18 cellular contexts compared by ENCODE assay signal in genomic region chr1:242083742-242084141, GRCh38.
DNase-seq lines count a peak whose midpoint lies in the region; ATAC-seq and TF ChIP-seq lines count a peak whose summit lies in the region.
"Had no signal": no experiment of that assay in that cellular context is flagged by ENCODE, and none has a peak within 500 bp of the region (broad histone marks: within the 10 kb centered on the region; RNA-seq: fewer than 3 reads in every experiment).

No MANE protein-coding gene starts in this region.

- no peaks in the 10 kb centered on the region for H3K9me3 ChIP-seq in left ventricle myocardium inferior (replicated peaks)
- H3K9me3 ChIP-seq in MM.1S (replicated peaks; ENCODE audit: insufficient read depth, low read length), result no peaks in the 10 kb centered on the region
- H3K9me3 ChIP-seq: A549; BLaER1 treated with 17β-estradiol and CSF1 and Interleukin-3, amounts not matched to agents 10 nM and 100 nM; Caco-2 had no signal

- no peak overlapping the region for H2AFZ ChIP-seq in MM.1S (ENCODE audit: low read length)

- DNase-seq in Right ventricle myocardium inferior (ENCODE audit: missing footprints) (no peak), Right ventricle myocardium superior (no peak), left ventricle myocardium inferior (no peak), left cardiac atrium (no peak), MM.1S (peak; percentile 4), NCI-H69 (lab: John Stamatoyannopoulos, UW) (peak; percentile 30), left colon (no peak)
- DNase-seq: AML-193; Caco-2; Calu3; CD4-positive, alpha-beta T cell; CD8-positive, alpha-beta T cell; DMS79 treated with DMSO at 0.1 percent for 48 hours; GF-D8 had no signal

- no peaks in the 10 kb centered on the region for H3K79me2 ChIP-seq in MM.1S (ENCODE audit: low read length)

- H3F3A ChIP-seq in MM.1S (ENCODE audit: insufficient read depth, low read length), result no peaks in the 10 kb centered on the region

- no peaks in the 10 kb centered on the region for H3K36me3 ChIP-seq in left ventricle myocardium inferior
- no peaks in the 10 kb centered on the region for H3K36me3 ChIP-seq in MM.1S (replicated peaks; ENCODE audit: insufficient read depth, low read length)
- H3K36me3 ChIP-seq: BLaER1 treated with 17β-estradiol and CSF1 and Interleukin-3, amounts not matched to agents 10 nM and 100 nM had no signal

- H3K4me1 ChIP-seq in left ventricle myocardium inferior (no peaks in the 10 kb centered on the region), MM.1S (ENCODE audit: low read length) (no peaks in the 10 kb centered on the region)
- H3K4me1 ChIP-seq: A549; BLaER1 treated with 17β-estradiol and CSF1 and Interleukin-3, amounts not matched to agents 10 nM and 100 nM; Caco-2 had no signal

- H3K27ac ChIP-seq in left ventricle myocardium inferior (replicated peaks) (peak overlapping the region; percentile 68), MM.1S (ENCODE audit: low read length) (no peak overlapping the region)
- H3K27ac ChIP-seq: 22Rv1; A549; BLaER1 treated with 17β-estradiol and CSF1 and Interleukin-3, amounts not matched to agents 10 nM and 100 nM; C4-2B had no signal

- no peaks in the 10 kb centered on the region for H3K27me3 ChIP-seq in left ventricle myocardium inferior (ENCODE audit: low read depth)
- H3K27me3 ChIP-seq in MM.1S (replicated peaks; ENCODE audit: insufficient read depth, low read length), result no peaks in the 10 kb centered on the region
- H3K27me3 ChIP-seq: BLaER1 treated with 17β-estradiol and CSF1 and Interleukin-3, amounts not matched to agents 10 nM and 100 nM had no signal

- H3K9ac ChIP-seq in MM.1S (ENCODE audit: low read length), result no peak overlapping the region
- H3K9ac ChIP-seq: BLaER1 treated with 17β-estradiol and CSF1 and Interleukin-3, amounts not matched to agents 10 nM and 100 nM had no signal

- no peaks in the 10 kb centered on the region for H3K9me2 ChIP-seq in MM.1S (replicated peaks; ENCODE audit: insufficient read depth, low read length)

- no peaks in the 10 kb centered on the region for H4K20me1 ChIP-seq in MM.1S (ENCODE audit: insufficient read depth, low read length)
- H4K20me1 ChIP-seq: BLaER1 treated with 17β-estradiol and CSF1 and Interleukin-3, amounts not matched to agents 10 nM and 100 nM had no signal

- H3K4me3 ChIP-seq in left ventricle myocardium inferior (no peak overlapping the region), MM.1S (ENCODE audit: low read length) (no peak overlapping the region)
- H3K4me3 ChIP-seq: A549; BLaER1 treated with 17β-estradiol and CSF1 and Interleukin-3, amounts not matched to agents 10 nM and 100 nM had no signal

- no peak for TF ChIP-seq CTCF in left ventricle myocardium inferior (IDR thresholded peaks at IDR 0.05; ENCODE audit: borderline replicate concordance)
- no peak for TF ChIP-seq CTCF in MM.1S (IDR thresholded peaks at IDR 0.05; ENCODE audit: low read length)

- H3K4me2 ChIP-seq in MM.1S (ENCODE audit: low read depth, low read length), result no peak overlapping the region
- H3K4me2 ChIP-seq: A549; BLaER1 treated with 17β-estradiol and CSF1 and Interleukin-3, amounts not matched to agents 10 nM and 100 nM had no signal

- intact Hi-C loops in Right ventricle myocardium inferior (cut with DNase I) (no loop called here), Right ventricle myocardium superior (cut with DNase I) (no loop called here), left ventricle myocardium inferior (cut with micrococcal nuclease) (no loop called here), left cardiac atrium (cut with DNase I) (no loop called here), left colon (cut with DNase I, micrococcal nuclease) (no loop called here)

- ATAC-seq in Right ventricle myocardium inferior (peak; percentile 39), Right ventricle myocardium superior (ENCODE audit: poor library complexity) (no peak), left cardiac atrium (no peak), left colon (no peak)
- ATAC-seq: A549; CD8-positive, alpha-beta T cell had no signal

Comparison
In these comparisons a context has a peak if more than half of its experiments do, and no peak if none do; other contexts are left out.
1. DNase-seq: peak in MM.1S (single experiment) and NCI-H69 (single experiment); none in Right ventricle myocardium inferior (single experiment), Right ventricle myocardium superior (single experiment), left ventricle myocardium inferior (single experiment), left cardiac atrium (single experiment) and left colon (0 of 2).